ENCODE assay signal across 12 cellular contexts in the genomic region with DNA sequence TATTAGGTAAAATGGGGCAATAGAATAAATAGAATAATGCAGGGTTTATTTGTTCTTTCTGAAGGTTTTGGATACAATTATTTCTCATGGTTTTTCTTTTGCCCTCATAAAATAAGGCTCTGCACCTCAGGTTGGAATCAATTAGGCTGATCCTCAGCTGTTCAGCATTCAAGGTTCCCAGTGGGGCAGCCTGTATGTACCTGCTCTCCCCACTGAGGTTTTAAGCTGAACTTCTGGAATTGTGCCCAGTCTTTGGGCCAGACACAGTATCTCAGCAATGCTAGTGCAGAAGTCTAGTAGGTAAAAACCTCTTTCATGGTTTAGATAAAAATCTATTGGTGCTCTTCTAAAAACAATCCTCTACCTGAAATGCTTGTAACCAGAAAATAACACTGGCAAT.
"Had no signal": no experiment of that assay in that cellular context is flagged by ENCODE, and none has a peak within 500 bp of the region (broad histone marks: within the 10 kb centered on the region; RNA-seq: fewer than 3 reads in every experiment).

No MANE protein-coding gene starts in this region.

- H3K27me3 Mint-ChIP-seq: naive thymus-derived CD4-positive, alpha-beta T cell had no signal

- H3K4me1 ChIP-seq: lower lobe of right lung had no signal

- H3K36me3 ChIP-seq: lower lobe of right lung, neutrophil, right atrium auricular region had no signal

- H3K4me3 Mint-ChIP-seq: activated T-helper 1 cell treated with anti-CD3 and anti-CD28 coated beads, Interleukin-12 subunit alpha, Interleukin-12 subunit beta, Interleukin-2, Interleukin-4 antibody, amounts not matched to agents 30 ng/mL and 10 ng/mL and 1 ng/mL, durations not matched to agents 14 hours and 24 hours and 36 hours; naive thymus-derived CD4-positive, alpha-beta T cell had no signal

- H3K9me3 ChIP-seq: lower lobe of right lung, neutrophil, right atrium auricular region had no signal

- H3K9me3 Mint-ChIP-seq: activated T-helper 1 cell treated with anti-CD3 and anti-CD28 coated beads, Interleukin-12 subunit alpha, Interleukin-12 subunit beta, Interleukin-2, Interleukin-4 antibody, amounts not matched to agents 30 ng/mL and 10 ng/mL and 1 ng/mL, durations not matched to agents 14 hours and 24 hours and 36 hours had no signal

- ATAC-seq: lower lobe of right lung; naive thymus-derived CD4-positive, alpha-beta T cell had no signal

- H3K27ac ChIP-seq: lower lobe of right lung, neutrophil, right atrium auricular region, VCaP had no signal

- H3K27ac Mint-ChIP-seq: activated T-helper 1 cell treated with anti-CD3 and anti-CD28 coated beads, Interleukin-12 subunit alpha, Interleukin-12 subunit beta, Interleukin-2, Interleukin-4 antibody, amounts not matched to agents 30 ng/mL and 10 ng/mL and 1 ng/mL, durations not matched to agents 14 hours and 24 hours and 36 hours; naive thymus-derived CD4-positive, alpha-beta T cell had no signal

- H3K36me3 Mint-ChIP-seq: naive thymus-derived CD4-positive, alpha-beta T cell had no signal

- DNase-seq: activated CD4-positive, alpha-beta T cell treated with anti-CD3 and anti-CD28 coated beads for 48 hours; activated naive CD4-positive, alpha-beta T cell treated with Interleukin-2 at 50 U/mL for 16 hours; lower lobe of right lung; naive thymus-derived CD4-positive, alpha-beta T cell; posterior cingulate gyrus; small intestine; T-helper 1 cell; trophoblast cell had no signal

- H3K4me3 ChIP-seq: lower lobe of right lung, right atrium auricular region had no signal
